In the genomic region with DNA sequence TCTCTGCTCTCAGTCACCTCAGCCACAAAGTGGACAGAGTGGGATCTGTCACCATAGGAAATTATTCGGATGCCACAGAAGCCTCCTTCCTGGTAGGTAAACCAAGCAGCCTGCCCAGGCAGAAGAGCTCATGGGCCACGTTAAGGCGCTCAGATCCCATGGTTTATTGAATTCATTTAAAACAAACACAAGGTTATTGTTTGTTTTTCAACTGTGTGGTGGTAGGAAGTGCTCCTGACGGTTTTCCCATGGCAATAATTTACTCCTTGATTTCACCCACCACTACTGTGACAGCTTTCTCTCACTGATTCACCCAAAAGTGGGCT, we compare ENCODE assay signal across 21 cellular contexts. TPM values are rescaled to one million over a fixed set of nuclear protein-coding genes. Genes with fewer than 3 reads are reported as not detected.
DNase-seq lines count a peak whose midpoint lies in the region; ATAC-seq and TF ChIP-seq lines count a peak whose summit lies in the region.
"Had no signal": no experiment of that assay in that cellular context is flagged by ENCODE, and none has a peak within 500 bp of the region (broad histone marks: within the 10 kb centered on the region; RNA-seq: fewer than 3 reads in every experiment).

No MANE protein-coding gene starts in this region.

- H3K27ac Mint-ChIP-seq in neural progenitor cell, result no peak overlapping the region
- H3K27ac Mint-ChIP-seq: CD4-positive, CD25-positive, alpha-beta regulatory T cell had no signal

- peaks cover 5% of the 10 kb centered on the region for H3F3A ChIP-seq in neural progenitor cell (ENCODE audit: low read depth)

- DNase-seq in NCI-H2029 (lab: John Stamatoyannopoulos, UW), result peak; percentile 16
- no peak for DNase-seq in NCI-H2029 treated with DMSO at 0.1 percent for 48 hours (lab: John Stamatoyannopoulos, UW)
- DNase-seq in DMS153 treated with DMSO at 0.1 percent for 48 hours (lab: John Stamatoyannopoulos, UW; ENCODE audit: unreplicated experiment), result peak; percentile 14
- DNase-seq in SJSA1 (ENCODE audit: low read depth in 1 of 2, low spot score in 2 of 2), result peak; percentile 77 to 88
- DNase-seq in neural progenitor cell (ENCODE audit: low spot score), result no peak
- DNase-seq in nucleus accumbens (lab: John Stamatoyannopoulos, UW), result no peak
- DNase-seq: 8988T; BE2C; Caco-2; CD4-positive, CD25-positive, alpha-beta regulatory T cell; GM23248; NCI-H1105; NCI-H187; NCI-H345; NCI-H526 treated with DMSO at 0.1 percent for 48 hours; SK-N-SH had no signal

- no peak for TF ChIP-seq CTCF in neural progenitor cell (IDR thresholded peaks at IDR 0.05)

- H3K4me1 Mint-ChIP-seq in neural progenitor cell, result peaks cover 21% of the 10 kb centered on the region
- H3K4me1 Mint-ChIP-seq: CD4-positive, CD25-positive, alpha-beta regulatory T cell had no signal

- H4K20me1 ChIP-seq in neural progenitor cell (ENCODE audit: low read depth), result no peaks in the 10 kb centered on the region

- no peak overlapping the region for H3K27ac ChIP-seq in SJSA1
- H3K27ac ChIP-seq in neural progenitor cell, result no peak overlapping the region
- H3K27ac ChIP-seq: GM23248 had no signal

- no peaks in the 10 kb centered on the region for H3K36me3 Mint-ChIP-seq in neural progenitor cell
- H3K36me3 Mint-ChIP-seq: CD4-positive, CD25-positive, alpha-beta regulatory T cell had no signal

- H3K4me3 Mint-ChIP-seq in neural progenitor cell, result peak overlapping the region; percentile 19
- H3K4me3 Mint-ChIP-seq: CD4-positive, CD25-positive, alpha-beta regulatory T cell had no signal

- H2AFZ ChIP-seq in neural progenitor cell (replicated peaks), result no peak overlapping the region
- H2AFZ ChIP-seq: GM23248 had no signal

- peaks cover 14% of the 10 kb centered on the region for H3K36me3 ChIP-seq in SJSA1
- no peaks in the 10 kb centered on the region for H3K36me3 ChIP-seq in neural progenitor cell
- H3K36me3 ChIP-seq: BE2C, HAP-1 had no signal

- H3K9me3 Mint-ChIP-seq in neural progenitor cell, result no peaks in the 10 kb centered on the region
- H3K9me3 Mint-ChIP-seq: CD4-positive, CD25-positive, alpha-beta regulatory T cell had no signal

- H3K9ac ChIP-seq in neural progenitor cell, result no peak overlapping the region
- H3K9ac ChIP-seq: GM23248, SK-N-SH had no signal

- peak overlapping the region; percentile 60 for H3K4me2 ChIP-seq in neural progenitor cell
- H3K4me2 ChIP-seq: SK-N-SH had no signal

- ATAC-seq in HG02981 (IDR thresholded peaks at IDR 0.05; ENCODE audit: unreplicated experiment) (no peak), GM21423 (IDR thresholded peaks at IDR 0.05; ENCODE audit: unreplicated experiment) (no peak)
- ATAC-seq: Panc1 had no signal

- H3K9me3 ChIP-seq in SJSA1 (replicated peaks), result no peaks in the 10 kb centered on the region
- no peaks in the 10 kb centered on the region for H3K9me3 ChIP-seq in neural progenitor cell (ENCODE audit: low read depth)
- H3K9me3 ChIP-seq: BE2C, Caco-2, HAP-1, SK-N-SH had no signal

- H3K27me3 Mint-ChIP-seq in neural progenitor cell (ENCODE audit: insufficient read depth, low read depth), result peaks cover 15% of the 10 kb centered on the region

- H3K4me1 ChIP-seq in SJSA1 (replicated peaks), result peaks cover 24% of the 10 kb centered on the region
- H3K4me1 ChIP-seq in neural progenitor cell, result peaks cover 14% of the 10 kb centered on the region
- H3K4me1 ChIP-seq: BE2C, HAP-1 had no signal

- no peaks in the 10 kb centered on the region for H3K27me3 ChIP-seq in SJSA1 (replicated peaks)
- H3K27me3 ChIP-seq in neural progenitor cell, result peaks cover 22% of the 10 kb centered on the region

- H3K4me3 ChIP-seq in SJSA1 (no peak overlapping the region), neural progenitor cell (no peak overlapping the region)
- H3K4me3 ChIP-seq: GM23248, HAP-1 had no signal

- H3K79me2 ChIP-seq in neural progenitor cell (ENCODE audit: low read depth), result no peaks in the 10 kb centered on the region

RNA-seq across cellular contexts. Expression of a gene that starts 14.4 kb away (rescaled TPM):
- total RNA-seq in SJSA1 (2014; rRNA removed; shearing (Covaris generic)), result 95.1 and 116 TPM in 2 replicates
- total RNA-seq in neural progenitor cell (ENCODE audit: low replicate concordance), result 7.1 and 16.9 TPM in 2 replicates
- total RNA-seq: CD4-positive, CD25-positive, alpha-beta regulatory T cell had no signal

RNA-seq across cellular contexts. Expression of a gene that starts 22.8 kb away (rescaled TPM):
- total RNA-seq in SJSA1 (2014; rRNA removed; shearing (Covaris generic)), result 246 and 273 TPM in 2 replicates
- total RNA-seq in neural progenitor cell (ENCODE audit: low replicate concordance), result 54.2 and 210 TPM in 2 replicates

RNA-seq across cellular contexts. Expression of a gene that starts 45.6 kb away (rescaled TPM):
- total RNA-seq in SJSA1 (2014; rRNA removed; shearing (Covaris generic)), result not detected in 2 replicates
- total RNA-seq in neural progenitor cell (ENCODE audit: low replicate concordance), result 1.4 and 1.5 TPM in 2 replicates
- total RNA-seq: CD4-positive, CD25-positive, alpha-beta regulatory T cell; GM23248; LHCN-M2 had no signal

Comparison
In these comparisons a context has a peak if more than half of its experiments do, and no peak if none do; other contexts are left out.
1. DNase-seq: peak in NCI-H2029 (single experiment), DMS153 treated with DMSO at 0.1 percent for 48 hours (single experiment) and SJSA1 (2 of 2); none in NCI-H2029 treated with DMSO at 0.1 percent for 48 hours (single experiment), neural progenitor cell (single experiment) and nucleus accumbens (0 of 56).